ENCODE assay signal across 8 cellular contexts in the genomic region with DNA sequence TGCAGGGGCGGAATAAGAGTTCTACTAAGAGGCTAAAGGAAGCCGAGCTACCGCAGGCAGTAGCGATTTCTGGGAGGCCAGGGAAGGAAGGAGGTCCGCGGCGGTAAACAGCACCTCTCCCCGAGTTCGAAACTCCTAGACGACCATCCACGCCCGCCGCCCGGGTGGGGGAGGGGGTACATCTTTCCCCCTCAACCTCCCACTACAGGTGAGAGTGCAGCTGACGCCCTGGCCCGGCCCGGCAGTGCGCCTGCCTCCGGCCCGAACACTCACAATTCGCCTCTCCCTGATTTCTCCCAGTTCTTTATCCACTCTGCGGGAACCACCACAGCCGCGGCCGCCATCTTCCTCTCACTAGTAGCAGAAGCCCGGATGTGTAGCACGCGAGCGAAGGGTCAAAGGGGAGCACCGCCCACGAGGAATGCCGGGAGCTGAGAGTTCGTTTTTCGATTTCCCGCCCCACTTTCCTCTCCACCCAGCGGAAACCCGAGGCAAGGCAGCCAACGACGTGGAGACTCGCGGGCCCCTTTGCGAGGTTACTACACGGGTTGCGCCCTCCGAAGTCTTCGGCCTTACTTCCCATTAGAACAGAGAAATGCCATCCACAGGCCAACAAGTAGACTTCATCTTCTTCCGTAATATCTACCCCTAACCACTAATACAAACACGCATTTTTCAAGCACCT. TPM values are rescaled to one million over a fixed set of nuclear protein-coding genes. Genes with fewer than 3 reads are reported as not detected.
DNase-seq lines count a peak whose midpoint lies in the region; ATAC-seq and TF ChIP-seq lines count a peak whose summit lies in the region.

Gene THOC2 (minus strand): TSS at position 374 of the 685 bp plus-strand sequence. CDS start 30 bp downstream, at position 344.

- peaks cover 13% of the 10 kb centered on the region for H3K36me3 Mint-ChIP-seq in activated naive CD8-positive, alpha-beta T cell treated with anti-CD3 and anti-CD28 coated beads for 36 hours
- no peaks in the 10 kb centered on the region for H3K36me3 Mint-ChIP-seq in osteocyte (ENCODE audit: unreplicated experiment)

- no peaks in the 10 kb centered on the region for H3K9me3 ChIP-seq in thymus (ENCODE audit: control insufficient read depth)

- ATAC-seq in HG02588 (IDR thresholded peaks at IDR 0.05; ENCODE audit: unreplicated experiment), result peak; percentile 85

- peak; percentile 42 for TF ChIP-seq CTCF in osteocyte (IDR thresholded peaks at IDR 0.05)

- peak within 1 kb of the TSS; percentile 65 for H3K27ac ChIP-seq in thymus (ENCODE audit: low read depth)

- H3K9me3 Mint-ChIP-seq in activated naive CD8-positive, alpha-beta T cell treated with anti-CD3 and anti-CD28 coated beads for 36 hours, result no peaks in the 10 kb centered on the region
- H3K9me3 Mint-ChIP-seq in osteocyte (ENCODE audit: unreplicated experiment), result peaks cover 3% of the 10 kb centered on the region

- H3K4me3 ChIP-seq in thymus (ENCODE audit: low read length), result peak within 1 kb of the TSS; percentile 58

- WGBS in thymus, result 1% methylated on average over 48 of the region's 48 CpGs

- H3K4me3 Mint-ChIP-seq in activated naive CD8-positive, alpha-beta T cell treated with anti-CD3 and anti-CD28 coated beads for 36 hours, result peak within 1 kb of the TSS; percentile 91
- peak within 1 kb of the TSS; percentile 93 for H3K4me3 Mint-ChIP-seq in osteocyte (ENCODE audit: unreplicated experiment)

- intact Hi-C loops in head of caudate nucleus (cut with DNase I), result no loop called here

- no peaks in the 10 kb centered on the region for H3K27me3 Mint-ChIP-seq in activated naive CD8-positive, alpha-beta T cell treated with anti-CD3 and anti-CD28 coated beads for 36 hours
- H3K27me3 Mint-ChIP-seq in osteocyte (ENCODE audit: unreplicated experiment), result no peaks in the 10 kb centered on the region

- H3K27me3 ChIP-seq in thymus (ENCODE audit: control insufficient read depth, insufficient read depth), result no peaks in the 10 kb centered on the region

- H3K4me1 Mint-ChIP-seq in activated naive CD8-positive, alpha-beta T cell treated with anti-CD3 and anti-CD28 coated beads for 36 hours, result peaks cover 16% of the 10 kb centered on the region
- H3K4me1 Mint-ChIP-seq in osteocyte (ENCODE audit: unreplicated experiment), result peaks cover 21% of the 10 kb centered on the region

- DNase-seq in NCI-H1092 (lab: John Stamatoyannopoulos, UW) (peak; percentile 89), SKM-1 treated with dmso at 0.1 percent for 144 hours (lab: John Stamatoyannopoulos, UW; ENCODE audit: unreplicated experiment) (peak; percentile 78), head of caudate nucleus (peak; percentile 70 to 92 (median 82)), osteocyte (ENCODE audit: extremely low spot score, unreplicated experiment) (peak; percentile 92)
- peak; percentile 75 for DNase-seq in activated naive CD8-positive, alpha-beta T cell treated with anti-CD3 and anti-CD28 coated beads for 36 hours

- no peaks in the 10 kb centered on the region for H3K36me3 ChIP-seq in thymus (ENCODE audit: control insufficient read depth, insufficient read depth)

- no peaks in the 10 kb centered on the region for H3K4me1 ChIP-seq in thymus (ENCODE audit: control insufficient read depth, insufficient read depth, low read length)

- peak; percentile 38 for TF ChIP-seq POLR2A in GM10847 (IDR thresholded peaks at IDR 0.05; ENCODE audit: extremely low read depth, insufficient read length)

- peak within 1 kb of the TSS; percentile 95 for H3K27ac Mint-ChIP-seq in activated naive CD8-positive, alpha-beta T cell treated with anti-CD3 and anti-CD28 coated beads for 36 hours
- H3K27ac Mint-ChIP-seq in osteocyte (ENCODE audit: unreplicated experiment), result peak within 1 kb of the TSS; percentile 96

RNA-seq across cellular contexts. Expression of gene THOC2, which starts in this region (rescaled TPM):
- total RNA-seq in activated naive CD8-positive, alpha-beta T cell treated with anti-CD3 and anti-CD28 coated beads for 36 hours, result 10 to 100 TPM; 69.7 to 72.1 TPM
- total RNA-seq in osteocyte, result 66.5 and 73.4 TPM in 2 replicates
- 77.4 TPM for polyA plus RNA-seq in thymus

Comparison
In these comparisons a context has a peak if more than half of its experiments do, and no peak if none do; other contexts are left out.
1. Peak in every context shown above with its lines: DNase-seq, ATAC-seq, H3K4me3 ChIP-seq and H3K27ac ChIP-seq.